Comparison of ENCODE assay signal across 8 cellular contexts in genomic region chr21:5128257-5128656, GRCh38.
DNase-seq lines count a peak whose midpoint lies in the region; ATAC-seq and TF ChIP-seq lines count a peak whose summit lies in the region.
"Not testable (repeated sequence)": the region's sequence is repeated elsewhere in the genome, so short reads cannot be mapped to it uniquely, and the experiment has no call there.

No MANE protein-coding gene starts in this region.

- TF ChIP-seq CTCF in AG10803 (conservative IDR thresholded peaks at IDR 0.05; ENCODE audit: low read length); mucosa of descending colon (IDR thresholded peaks at IDR 0.05): not testable (repeated sequence)

- H3K9me3 ChIP-seq in SK-N-MC (ENCODE audit: low read depth, low read length); mucosa of descending colon: not testable (repeated sequence)

- ATAC-seq in GM19463 (IDR thresholded peaks at IDR 0.05; ENCODE audit: unreplicated experiment) (peak; percentile 83), HG03175 (IDR thresholded peaks at IDR 0.05; ENCODE audit: unreplicated experiment) (peak; percentile 84), mucosa of descending colon (peak; percentile 92)

- H3K4me3 ChIP-seq in AG10803 (ENCODE audit: low read length), result 0 out of 2 replicates have a peak overlapping the region, but pooled peaks have one; percentile 12
- H3K4me3 ChIP-seq in SK-N-MC, result peak overlapping the region; percentile 47; the same call in 1 of the 2 replicates
- H3K4me3 ChIP-seq in mucosa of descending colon, result not testable (repeated sequence)

- not testable (repeated sequence) for H3K9ac ChIP-seq in SK-N-MC (ENCODE audit: insufficient read length)

- DNase-seq in AG10803 (ENCODE audit: low read depth), result peak; percentile 69
- not testable (repeated sequence) for DNase-seq in SK-N-MC (ENCODE audit: low read depth, low spot score)
- DNase-seq in activated gamma-delta T cell treated with Interleukin-2 at 50 U/mL for 16 hours, result peak; percentile 97
- peak; percentile 74 for DNase-seq in fibroblast of peridontal ligament (ENCODE audit: extremely low read depth)
- DNase-seq in mucosa of descending colon, result peak; percentile 97 to 99 (median 98)
- peak; percentile 95 to 98 for DNase-seq in stimulated activated CD4-positive, alpha-beta T cell treated with anti-CD3 and anti-CD28 coated beads, Interleukin-2, amount 100 ng/mL, for 48 hours

- not testable (repeated sequence) for H3K4me1 ChIP-seq in mucosa of descending colon (ENCODE audit: low read depth)

- H3K36me3 ChIP-seq in SK-N-MC (ENCODE audit: insufficient read depth, low read length); mucosa of descending colon (ENCODE audit: low read depth): not testable (repeated sequence)

- H3K27ac ChIP-seq in SK-N-MC, result not testable (repeated sequence)

- intact Hi-C loops in mucosa of descending colon (cut with DNase I, micrococcal nuclease), result not testable (repeated sequence)
